ENCODE assay signal across 8 cellular contexts in the genomic region with DNA sequence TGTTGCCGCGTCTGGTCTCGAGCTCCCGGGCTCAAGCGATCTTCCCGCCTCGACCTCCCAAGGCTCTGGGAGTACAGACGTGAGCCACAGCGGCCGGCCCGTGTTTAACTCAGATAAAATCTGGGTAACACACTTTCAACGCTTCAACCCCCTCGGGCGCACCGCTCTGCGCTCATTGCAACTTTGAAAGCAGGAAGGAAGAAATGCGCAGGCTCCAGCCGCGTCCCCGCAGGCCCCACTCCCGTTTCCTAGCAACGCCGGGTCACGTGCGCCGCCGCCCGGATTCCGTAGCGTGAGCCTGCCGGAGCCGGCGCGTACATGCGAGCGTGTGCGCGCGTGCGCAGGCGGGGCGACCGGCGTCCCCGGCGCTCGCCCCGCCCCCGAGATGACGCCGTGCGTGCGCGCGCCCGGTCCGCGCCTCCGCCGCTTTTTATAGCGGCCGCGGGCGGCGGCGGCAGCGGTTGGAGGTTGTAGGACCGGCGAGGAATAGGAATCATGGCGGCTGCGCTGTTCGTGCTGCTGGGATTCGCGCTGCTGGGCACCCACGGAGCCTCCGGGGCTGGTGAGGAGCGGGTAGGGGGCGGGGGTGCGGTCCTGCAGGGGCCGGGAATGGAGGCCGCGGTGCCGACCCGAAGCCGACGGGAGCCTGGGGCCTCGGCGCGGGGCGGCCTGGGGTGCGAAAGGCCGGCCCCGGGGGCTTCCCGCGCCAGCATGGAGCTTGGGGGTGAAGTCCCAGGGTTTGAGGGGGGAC. TPM values are rescaled to one million over a fixed set of nuclear protein-coding genes. Genes with fewer than 3 reads are reported as not detected.
DNase-seq lines count a peak whose midpoint lies in the region; ATAC-seq and TF ChIP-seq lines count a peak whose summit lies in the region.

A gene (plus strand): TSS at position 457 of the 751 bp plus-strand sequence. CDS start 39 bp downstream, at position 496.

- H3K27ac Mint-ChIP-seq in CD8-positive, alpha-beta T cell: peak within 1 kb of the TSS; percentile 96

- TF ChIP-seq CTCF in CD8-positive, alpha-beta T cell (IDR thresholded peaks at IDR 0.05): no peak
- no peak for TF ChIP-seq CTCF in GM20000 (IDR thresholded peaks at IDR 0.05; ENCODE audit: extremely low read depth, missing control alignments)

- H3K4me3 ChIP-seq in CD8-positive, alpha-beta T cell (ENCODE audit: low read depth, low read length): peak within 1 kb of the TSS; percentile 98
- H3K4me3 ChIP-seq in effector memory CD4-positive, alpha-beta T cell (ENCODE audit: insufficient read depth, low read depth, low read length, poor library complexity, severe bottlenecking): peak within 1 kb of the TSS; percentile 93

- intact Hi-C loops in CD8-positive, alpha-beta T cell (cut with DNase I, micrococcal nuclease): loop anchor here (1.0 kb wide), 10 partner anchors 29 to 225 kb away; a partner anchor contains a TSS

- no peaks in the 10 kb centered on the region for H3K27me3 ChIP-seq in CD8-positive, alpha-beta T cell (ENCODE audit: insufficient read depth, low read length)
- no peaks in the 10 kb centered on the region for H3K27me3 ChIP-seq in effector memory CD4-positive, alpha-beta T cell (replicated peaks; ENCODE audit: control insufficient read depth, insufficient read depth, low read length, poor library complexity, severe bottlenecking)

- peak within 1 kb of the TSS; percentile 86 for H3K27ac ChIP-seq in CD8-positive, alpha-beta T cell (ENCODE audit: low read depth, low read length)
- H3K27ac ChIP-seq in effector memory CD4-positive, alpha-beta T cell (ENCODE audit: insufficient read depth, low read length, poor library complexity, severe bottlenecking): peak within 1 kb of the TSS; percentile 86

- CTCF ChIA-PET in CD8-positive, alpha-beta T cell (lab: Charles Lee): interaction anchor here (1.0 to 1.3 kb wide), 2 partner anchors 12 to 61 kb away, joined by 3 to 4 read pairs; no protein-coding TSS in a partner anchor
- CTCF ChIA-PET in activated CD8-positive, alpha-beta memory T cell treated with anti-CD3 and anti-CD28 coated beads for 36 hours (lab: Charles Lee): interaction anchor here (0.6 to 1.3 kb wide), 5 partner anchors 10 to 103 kb away, joined by 3 read pairs; a partner anchor contains a TSS

- H3K27me3 Mint-ChIP-seq in CD8-positive, alpha-beta T cell (ENCODE audit: low read depth): no peaks in the 10 kb centered on the region

- peak within 1 kb of the TSS; percentile 89 for H3K4me3 Mint-ChIP-seq in CD8-positive, alpha-beta T cell

- DNase-seq in CD8-positive, alpha-beta T cell: peak; percentile 96 to 99 (median 99)
- DNase-seq in GM20000 (ENCODE audit: low spot score): peak; percentile 100
- peak; percentile 92 for DNase-seq in HT-29 (ENCODE audit: low spot score)
- peak; percentile 97 for DNase-seq in NOMO-1 (lab: John Stamatoyannopoulos, UW; ENCODE audit: unreplicated experiment in 2 of 2)
- DNase-seq in effector memory CD4-positive, alpha-beta T cell: peak; percentile 98 to 99 (median 98)
- peak; percentile 98 for DNase-seq in medulla oblongata (ENCODE audit: extremely low spot score)
- DNase-seq in stimulated activated CD8-positive, alpha-beta memory T cell treated with anti-CD3 and anti-CD28 coated beads, Interleukin-12 subunit alpha, Interleukin-12 subunit beta, amount 100 ng/mL, for 1 hour (ENCODE audit: low read depth): peak; percentile 98

- peaks cover 38% of the 10 kb centered on the region for H3K4me1 Mint-ChIP-seq in CD8-positive, alpha-beta T cell (ENCODE audit: low read depth)

- ATAC-seq in CD8-positive, alpha-beta T cell: peak; percentile 79

- H3K36me3 Mint-ChIP-seq in CD8-positive, alpha-beta T cell: no peaks in the 10 kb centered on the region

- no peaks in the 10 kb centered on the region for H3K36me3 ChIP-seq in CD8-positive, alpha-beta T cell (ENCODE audit: insufficient read depth, low read length)
- peaks cover 2% of the 10 kb centered on the region for H3K36me3 ChIP-seq in effector memory CD4-positive, alpha-beta T cell (ENCODE audit: control insufficient read depth, insufficient read depth, low read length)

- no peaks in the 10 kb centered on the region for H3K9me3 Mint-ChIP-seq in CD8-positive, alpha-beta T cell

- peaks cover 26% of the 10 kb centered on the region for H3K4me1 ChIP-seq in CD8-positive, alpha-beta T cell (ENCODE audit: insufficient read depth, low read length)
- H3K4me1 ChIP-seq in effector memory CD4-positive, alpha-beta T cell (ENCODE audit: control insufficient read depth, insufficient read depth, low read length, poor library complexity, severe bottlenecking): peaks cover 34% of the 10 kb centered on the region

- POLR2A ChIA-PET in CD8-positive, alpha-beta T cell (lab: Charles Lee): interaction anchor here (0.7 to 1.3 kb wide), 5 partner anchors 39 to 91 kb away, joined by 3 to 5 read pairs (median 3); a partner anchor contains a TSS
- POLR2A ChIA-PET in activated CD8-positive, alpha-beta memory T cell treated with anti-CD3 and anti-CD28 coated beads for 36 hours (lab: Charles Lee): interaction anchor here (0.7 to 1.1 kb wide), 6 partner anchors 28 to 91 kb away, joined by 3 to 5 read pairs (median 4); a partner anchor contains a TSS

- H3K9me3 ChIP-seq in CD8-positive, alpha-beta T cell (ENCODE audit: low read length): no peaks in the 10 kb centered on the region
- no peaks in the 10 kb centered on the region for H3K9me3 ChIP-seq in effector memory CD4-positive, alpha-beta T cell (ENCODE audit: control insufficient read depth, low read length)

RNA-seq across cellular contexts. Expression of the gene that starts here (rescaled TPM):
- total RNA-seq in CD8-positive, alpha-beta T cell: 10 to 100 TPM; 76.2 to 81.2 TPM
- total RNA-seq in HT-29 (2014; rRNA removed; shearing (Covaris generic)): 725 and 781 TPM in 2 replicates
- 100 to 1,000 TPM; 234 to 243 TPM for total RNA-seq in activated CD8-positive, alpha-beta memory T cell treated with anti-CD3 and anti-CD28 coated beads for 36 hours

Comparison
In these comparisons a context has a peak if more than half of its experiments do, and no peak if none do; other contexts are left out.
1. Peak in every context shown above with its lines: DNase-seq, ATAC-seq, H3K4me3 ChIP-seq and H3K27ac ChIP-seq.